In the genomic region with DNA sequence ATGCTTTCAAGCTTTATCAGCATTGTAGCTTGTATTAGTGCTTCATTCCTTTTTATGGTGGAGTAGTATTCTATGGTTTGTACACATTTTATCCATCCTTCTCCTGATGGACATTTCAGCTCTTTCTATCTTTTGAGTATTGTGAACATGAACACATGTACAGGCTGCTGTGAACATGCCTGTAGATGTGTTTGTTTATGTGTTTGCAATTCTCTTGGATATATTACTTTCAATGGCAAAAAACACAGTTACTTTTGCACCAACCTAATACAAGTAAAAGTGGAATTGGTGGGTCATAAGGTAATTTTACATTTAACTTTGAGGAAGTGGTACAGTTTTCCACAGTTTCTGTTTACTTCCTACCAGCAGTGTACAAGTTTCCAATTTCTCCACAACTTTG, we compare ENCODE assay signal across 25 cellular contexts.
"Had no signal": no experiment of that assay in that cellular context is flagged by ENCODE, and none has a peak within 500 bp of the region (broad histone marks: within the 10 kb centered on the region; RNA-seq: fewer than 3 reads in every experiment).

No MANE protein-coding gene starts in this region.

- H3K4me1 Mint-ChIP-seq: activated naive CD8-positive, alpha-beta T cell treated with anti-CD3 and anti-CD28 coated beads, Interleukin-2, amount 10 ng/mL, durations not matched to agents 7 days and 5 days had no signal

- H3K9me3 Mint-ChIP-seq: activated CD4-positive, alpha-beta memory T cell treated with anti-CD3 and anti-CD28 coated beads for 36 hours; activated naive CD4-positive, alpha-beta T cell treated with anti-CD3 and anti-CD28 coated beads for 36 hours; mesothelial cell of epicardium; T-helper 1 cell treated with Interleukin-12 subunit alpha and Interleukin-12 subunit beta and Interleukin-4 antibody, amounts not matched to agents 30 μg/mL and 1 μg/mL, for 36 hours had no signal

- H3K36me3 ChIP-seq: gastroesophageal sphincter, prostate gland, thoracic aorta, upper lobe of left lung had no signal

- H3K27me3 Mint-ChIP-seq: activated CD4-positive, alpha-beta memory T cell treated with anti-CD3 and anti-CD28 coated beads for 36 hours; activated naive CD8-positive, alpha-beta T cell treated with anti-CD3 and anti-CD28 coated beads, Interleukin-2, amount 10 ng/mL, durations not matched to agents 7 days and 5 days; naive thymus-derived CD8-positive, alpha-beta T cell had no signal

- H3K27ac Mint-ChIP-seq: activated CD4-positive, alpha-beta memory T cell treated with anti-CD3 and anti-CD28 coated beads for 36 hours; activated naive CD4-positive, alpha-beta T cell treated with anti-CD3 and anti-CD28 coated beads for 36 hours; activated naive CD8-positive, alpha-beta T cell treated with anti-CD3 and anti-CD28 coated beads, Interleukin-2, amount 10 ng/mL, durations not matched to agents 7 days and 5 days; mesothelial cell of epicardium; T-helper 1 cell treated with Interleukin-12 subunit alpha and Interleukin-12 subunit beta and Interleukin-4 antibody, amounts not matched to agents 30 μg/mL and 1 μg/mL, for 36 hours had no signal

- ATAC-seq: gastroesophageal sphincter; left ventricle myocardium superior; naive thymus-derived CD8-positive, alpha-beta T cell had no signal

- H3K9me3 ChIP-seq: gastroesophageal sphincter, prostate gland, thoracic aorta, upper lobe of left lung had no signal

- FAIRE-seq: bronchial epithelial cell, islet of Langerhans had no signal

- H3K27me3 ChIP-seq: gastroesophageal sphincter, upper lobe of left lung had no signal

- DNase-seq: activated CD4-positive, alpha-beta memory T cell treated with anti-CD3 and anti-CD28 coated beads for 36 hours; activated CD4-positive, alpha-beta T cell treated with anti-CD3 and anti-CD28 coated beads for 4 hours; activated CD4-positive, CD25-positive, alpha-beta regulatory T cell; activated naive CD4-positive, alpha-beta T cell treated with anti-CD3 and anti-CD28 coated beads for 36 hours; activated naive CD8-positive, alpha-beta T cell treated with anti-CD3 and anti-CD28 coated beads, Interleukin-2, amount 10 ng/mL, durations not matched to agents 7 days and 5 days; activated T-cell treated with anti-CD3 and anti-CD28 coated beads, Interleukin-2, amount 50 U/mL, for 48 hours; amniotic stem cell; head of caudate nucleus; hypothalamus; left ventricle myocardium superior; mammary epithelial cell; naive thymus-derived CD8-positive, alpha-beta T cell; nucleus accumbens; stimulated activated CD4-positive, alpha-beta T cell treated with anti-CD3 and anti-CD28 coated beads, Interleukin-4, amount 100 ng/mL, for 24 hours; stimulated activated naive CD4-positive, alpha-beta T cell treated with Interleukin-2 at 50 U/mL for 16 hours; upper lobe of left lung had no signal

- H3K4me3 Mint-ChIP-seq: activated CD4-positive, alpha-beta memory T cell treated with anti-CD3 and anti-CD28 coated beads for 36 hours; activated naive CD4-positive, alpha-beta T cell treated with anti-CD3 and anti-CD28 coated beads for 36 hours; activated naive CD8-positive, alpha-beta T cell treated with anti-CD3 and anti-CD28 coated beads, Interleukin-2, amount 10 ng/mL, durations not matched to agents 7 days and 5 days; mesothelial cell of epicardium; naive thymus-derived CD8-positive, alpha-beta T cell; T-helper 1 cell treated with Interleukin-12 subunit alpha and Interleukin-12 subunit beta and Interleukin-4 antibody, amounts not matched to agents 30 μg/mL and 1 μg/mL, for 36 hours had no signal

- H3K4me3 ChIP-seq: coronary artery, gastroesophageal sphincter, prostate gland, thoracic aorta, upper lobe of left lung had no signal

- H3K27ac ChIP-seq: coronary artery, epithelial cell of prostate, gastroesophageal sphincter, prostate gland, thoracic aorta, upper lobe of left lung had no signal
